In the genomic region with DNA sequence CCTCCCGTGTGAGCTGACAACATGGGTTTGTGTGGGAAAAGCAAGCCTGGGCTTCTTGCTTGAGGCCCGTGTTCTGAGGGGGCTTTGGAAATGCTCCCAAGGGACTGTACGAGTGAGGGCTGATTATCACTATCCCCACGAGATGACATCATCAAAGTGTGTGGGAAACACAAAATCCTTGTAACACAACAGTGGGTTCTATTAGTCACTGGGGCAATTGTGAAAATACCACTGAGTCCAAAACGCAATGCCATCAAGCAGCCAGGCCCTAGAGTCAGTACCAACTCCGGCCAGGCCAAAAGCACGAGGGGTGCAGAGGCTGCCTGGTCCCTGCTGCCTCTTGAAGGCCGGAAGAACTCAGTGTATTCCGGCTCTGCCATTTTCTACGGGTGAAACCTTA, we compare ENCODE assay signal across 11 cellular contexts. TPM values are rescaled to one million over a fixed set of nuclear protein-coding genes. Genes with fewer than 3 reads are reported as not detected.
DNase-seq lines count a peak whose midpoint lies in the region; ATAC-seq and TF ChIP-seq lines count a peak whose summit lies in the region.
"Had no signal": no experiment of that assay in that cellular context is flagged by ENCODE, and none has a peak within 500 bp of the region (broad histone marks: within the 10 kb centered on the region; RNA-seq: fewer than 3 reads in every experiment).

No MANE protein-coding gene starts in this region.

- intact Hi-C loops in activated CD4-positive, alpha-beta T cell treated with anti-CD3 and anti-CD28 coated beads, Interleukin-2, amount 10 ng/mL, durations not matched to agents 24 days and 14 days (cut with micrococcal nuclease) = no loop called here

- 0 out of 2 replicates have a peak, but pooled peaks cover 3% of the 10 kb centered on the region for H3K9me3 ChIP-seq in BE2C
- H3K9me3 ChIP-seq: neutrophil had no signal

- no peaks in the 10 kb centered on the region for H3K9me3 Mint-ChIP-seq in activated CD4-positive, alpha-beta T cell treated with anti-CD3 and anti-CD28 coated beads, Interleukin-2, amount 10 ng/mL, durations not matched to agents 24 days and 14 days

- H3K4me3 ChIP-seq in fibroblast of villous mesenchyme (ENCODE audit: low read depth, low read length) (no peak overlapping the region), BE2C (ENCODE audit: low read depth, low read length) (no peak overlapping the region)

- H3K36me3 Mint-ChIP-seq in activated CD4-positive, alpha-beta T cell treated with anti-CD3 and anti-CD28 coated beads, Interleukin-2, amount 10 ng/mL, durations not matched to agents 24 days and 14 days (ENCODE audit: low read depth) = peaks cover 15% of the 10 kb centered on the region

- H3K4me3 Mint-ChIP-seq in activated CD4-positive, alpha-beta T cell treated with anti-CD3 and anti-CD28 coated beads, Interleukin-2, amount 10 ng/mL, durations not matched to agents 24 days and 14 days = no peak overlapping the region

- no peaks in the 10 kb centered on the region for H3K27me3 Mint-ChIP-seq in activated CD4-positive, alpha-beta T cell treated with anti-CD3 and anti-CD28 coated beads, Interleukin-2, amount 10 ng/mL, durations not matched to agents 24 days and 14 days

- peaks cover 51% of the 10 kb centered on the region for H3K36me3 ChIP-seq in BE2C

- peaks cover 9% of the 10 kb centered on the region for H3K4me1 ChIP-seq in BE2C

- H3K27me3 ChIP-seq in BE2C = no peaks in the 10 kb centered on the region
- H3K27me3 ChIP-seq: neutrophil had no signal

- H3K4me1 Mint-ChIP-seq in activated CD4-positive, alpha-beta T cell treated with anti-CD3 and anti-CD28 coated beads, Interleukin-2, amount 10 ng/mL, durations not matched to agents 24 days and 14 days = peaks cover 20% of the 10 kb centered on the region

- TF ChIP-seq CTCF in fibroblast of villous mesenchyme (IDR thresholded peaks at IDR 0.05; ENCODE audit: insufficient read depth, low read depth, low read length) = no peak
- TF ChIP-seq CTCF in BE2C (IDR thresholded peaks at IDR 0.05; ENCODE audit: low read depth, low read length) = no peak

- DNase-seq in activated CD4-positive, alpha-beta T cell treated with anti-CD3 and anti-CD28 coated beads, Interleukin-2, amount 10 ng/mL, durations not matched to agents 24 days and 14 days = no peak
- no peak for DNase-seq in activated CD4-positive, alpha-beta T cell treated with anti-CD3 and anti-CD28 coated beads for 48 hours
- DNase-seq in amniotic epithelial cell (ENCODE audit: low read depth) (peak; percentile 82), fibroblast of villous mesenchyme (ENCODE audit: low read depth) (peak; percentile 92), BE2C (no peak), 8988T (no peak)
- no peak for DNase-seq in stimulated activated naive CD8-positive, alpha-beta T cell treated with anti-CD3 and anti-CD28 coated beads, Interleukin-15, Interleukin-2, amounts not matched to agents 100 U/mL and 50 U/mL, for 24 hours
- DNase-seq in effector CD8-positive, alpha-beta T cell (lab: John Stamatoyannopoulos, UW) = no peak
- DNase-seq: activated CD4-positive, alpha-beta T cell treated with anti-CD3 and anti-CD28 coated beads, Interleukin-2, amount 50 U/mL, for 1 hour; DMS 273 treated with DMSO at 0.1 percent for 48 hours had no signal

- peak overlapping the region; percentile 37 for H3K27ac Mint-ChIP-seq in activated CD4-positive, alpha-beta T cell treated with anti-CD3 and anti-CD28 coated beads, Interleukin-2, amount 10 ng/mL, durations not matched to agents 24 days and 14 days

- ATAC-seq in stimulated activated naive CD8-positive, alpha-beta T cell treated with anti-CD3 and anti-CD28 coated beads, Interleukin-15, Interleukin-2, amounts not matched to agents 100 U/mL and 50 U/mL, for 24 hours = peak; percentile 44

RNA-seq across cellular contexts. Expression of a gene that starts 29.6 kb away (rescaled TPM):
- 4.0 and 4.1 TPM in 2 replicates for total RNA-seq in activated CD4-positive, alpha-beta T cell treated with anti-CD3 and anti-CD28 coated beads, Interleukin-2, amount 10 ng/mL, durations not matched to agents 24 days and 14 days
- 1.7 and 3.9 TPM in 2 replicates for total RNA-seq in fibroblast of villous mesenchyme
- polyA plus RNA-seq in BE2C (2012; ENCODE audit: insufficient read depth, insufficient read length, low read depth) = 3.5 TPM

RNA-seq across cellular contexts. Expression of a gene that starts 34.3 kb away (rescaled TPM):
- total RNA-seq in activated CD4-positive, alpha-beta T cell treated with anti-CD3 and anti-CD28 coated beads, Interleukin-2, amount 10 ng/mL, durations not matched to agents 24 days and 14 days = 105 and 114 TPM in 2 replicates
- total RNA-seq in fibroblast of villous mesenchyme = 45.8 and 47.4 TPM in 2 replicates
- polyA plus RNA-seq in BE2C (2012; ENCODE audit: insufficient read depth, insufficient read length, low read depth) = 210 TPM

RNA-seq across cellular contexts. Expression of a gene that starts 39.0 kb away (rescaled TPM):
- 2.7 and 3.2 TPM in 2 replicates for total RNA-seq in activated CD4-positive, alpha-beta T cell treated with anti-CD3 and anti-CD28 coated beads, Interleukin-2, amount 10 ng/mL, durations not matched to agents 24 days and 14 days
- 5.2 and 6.8 TPM in 2 replicates for total RNA-seq in fibroblast of villous mesenchyme
- 0.68 TPM for polyA plus RNA-seq in BE2C (2012; ENCODE audit: insufficient read depth, insufficient read length, low read depth)

RNA-seq across cellular contexts. Expression of a gene that starts 40.0 kb away (rescaled TPM):
- 237 and 251 TPM in 2 replicates for total RNA-seq in activated CD4-positive, alpha-beta T cell treated with anti-CD3 and anti-CD28 coated beads, Interleukin-2, amount 10 ng/mL, durations not matched to agents 24 days and 14 days
- total RNA-seq in fibroblast of villous mesenchyme = 257 and 321 TPM in 2 replicates
- 1,009 TPM for polyA plus RNA-seq in BE2C (2012; ENCODE audit: insufficient read depth, insufficient read length, low read depth)

Comparison
In these comparisons a context has a peak if more than half of its experiments do, and no peak if none do; other contexts are left out.
1. DNase-seq: peak in amniotic epithelial cell (single experiment) and fibroblast of villous mesenchyme (single experiment); none in activated CD4-positive, alpha-beta T cell treated with anti-CD3 and anti-CD28 coated beads, Interleukin-2, amount 10 ng/mL, durations not matched to agents 24 days and 14 days (single experiment), activated CD4-positive, alpha-beta T cell treated with anti-CD3 and anti-CD28 coated beads for 48 hours (single experiment), stimulated activated naive CD8-positive, alpha-beta T cell treated with anti-CD3 and anti-CD28 coated beads, Interleukin-15, Interleukin-2, amounts not matched to agents 100 U/mL and 50 U/mL, for 24 hours (single experiment), effector CD8-positive, alpha-beta T cell (single experiment), BE2C (single experiment) and 8988T (single experiment).